ENCODE assay signal across 9 cellular contexts in the genomic region with DNA sequence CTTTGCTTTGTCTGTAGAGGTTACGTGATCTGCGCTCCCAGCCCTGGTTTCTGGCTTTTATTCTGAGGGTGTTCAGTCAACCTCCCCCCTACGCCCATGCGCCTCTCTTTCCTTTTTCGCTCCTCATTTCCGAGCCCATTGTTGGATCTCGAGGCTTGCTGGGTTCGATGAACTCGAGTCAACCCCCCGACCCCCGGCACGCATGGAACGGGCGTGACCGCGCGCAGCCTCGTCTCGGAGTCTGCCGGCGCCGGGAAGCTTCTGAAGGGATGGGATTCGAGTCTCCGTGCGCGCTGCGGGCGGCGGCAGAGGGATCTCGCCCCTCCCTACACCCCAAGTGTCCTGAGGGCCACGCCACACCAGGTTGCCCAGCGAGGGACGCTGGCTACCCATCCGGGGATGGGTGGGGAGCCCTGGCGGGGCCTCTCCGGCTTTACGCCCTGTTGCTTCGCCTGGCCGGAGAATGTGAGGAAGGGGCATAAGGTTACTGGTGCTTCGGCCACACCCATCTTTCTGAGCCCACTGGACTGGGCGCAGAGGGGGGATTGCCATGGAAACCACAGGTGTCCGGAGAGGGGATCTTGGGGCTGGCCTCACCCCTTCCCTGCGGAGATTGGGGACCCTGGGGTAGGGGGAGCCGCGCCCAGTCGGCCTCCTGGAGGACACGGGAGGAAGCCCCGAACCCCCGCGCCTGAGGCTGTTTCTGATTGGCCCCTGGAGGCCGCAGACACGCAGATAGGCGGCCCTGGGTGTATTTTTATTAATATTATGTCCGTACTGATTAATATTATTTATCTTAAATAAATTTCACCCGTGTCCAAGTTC. TPM values are rescaled to one million over a fixed set of nuclear protein-coding genes. Genes with fewer than 3 reads are reported as not detected.
A peak's percentile ranks its signal among the peaks of the same experiment; 100 is the strongest.
DNase-seq lines count a peak whose midpoint lies in the region; ATAC-seq, FAIRE-seq and TF ChIP-seq lines count a peak whose summit lies in the region.
"Had no signal": no experiment of that assay in that cellular context is flagged by ENCODE, and none has a peak within 500 bp of the region (broad histone marks: within the 10 kb centered on the region; RNA-seq: fewer than 3 reads in every experiment).

No MANE protein-coding gene starts in this region.

- peaks cover 16% of the 10 kb centered on the region for H3K27me3 Mint-ChIP-seq in Caco-2 (ENCODE audit: insufficient read depth, unreplicated experiment)

- TF ChIP-seq CTCF in Caco-2 (IDR thresholded peaks at IDR 0.05; ENCODE audit: insufficient read depth in 1 of 2, low read depth in 1 of 2, low read length in 1 of 2, severe bottlenecking in 1 of 2, unreplicated experiment in 1 of 2) (no peak), LNCaP clone FGC (IDR thresholded peaks at IDR 0.05; ENCODE audit: control insufficient read depth, extremely low read depth, insufficient read depth) (no peak), pancreas (IDR thresholded peaks at IDR 0.05) (no peak)

- CTCF ChIA-PET in Caco-2 (lab: Charles Lee), result no interaction called here

- H3K4me1 ChIP-seq in Caco-2 (peaks cover 7% of the 10 kb centered on the region; the same call in 1 of the 2 replicates), pancreas (no peaks in the 10 kb centered on the region), small intestine (ENCODE audit: control insufficient read depth in 2 of 2, insufficient read depth in 1 of 2, low read depth in 1 of 2, low read length in 1 of 2) (peaks cover 0 to 2% of the 10 kb centered on the region in 2 donors)
- H3K4me1 ChIP-seq in effector memory CD4-positive, alpha-beta T cell (ENCODE audit: control insufficient read depth, insufficient read depth, low read length, poor library complexity, severe bottlenecking), result peaks cover 26% of the 10 kb centered on the region

- H3K27ac ChIP-seq in effector memory CD4-positive, alpha-beta T cell (ENCODE audit: insufficient read depth, low read length, poor library complexity, severe bottlenecking), result no peak overlapping the region
- H3K27ac ChIP-seq in pancreas (no peak overlapping the region), small intestine (ENCODE audit: low read depth in 1 of 2, low read length in 1 of 2) (no peak overlapping the region)

- intact Hi-C loops in Caco-2 (cut with micrococcal nuclease; ENCODE audit: unreplicated experiment), result loop anchor here (10.0 kb wide), 2 partner anchors 49 to 251 kb away; no protein-coding TSS in a partner anchor
- intact Hi-C loops in pancreas (cut with DNase I), result no loop called here

- WGBS in pancreas, 2 donors, result 5% methylated on average over 54 to 55 of the region's 55 CpGs
- 8 to 9% (median 9%) methylated on average over 55 of the region's 55 CpGs for WGBS in small intestine, 3 donors

- no peak overlapping the region for H3K27ac Mint-ChIP-seq in Caco-2 (ENCODE audit: unreplicated experiment)

- ATAC-seq in pancreas, result no peak

- FAIRE-seq in pancreas (lab: Jason Lieb, UNC) (no peak), small intestine (lab: Jason Lieb, UNC) (no peak)

- H3K9me3 ChIP-seq in Caco-2, result no peaks in the 10 kb centered on the region
- H3K9me3 ChIP-seq in effector memory CD4-positive, alpha-beta T cell (ENCODE audit: control insufficient read depth, low read length), result no peaks in the 10 kb centered on the region
- no peaks in the 10 kb centered on the region for H3K9me3 ChIP-seq in pancreas
- no peaks in the 10 kb centered on the region for H3K9me3 ChIP-seq in small intestine (ENCODE audit: control insufficient read depth, low read depth)

- no TSS peak for BruUV-seq in Caco-2 (replicated peaks; lab: Mats Ljungman, UMichigan)

- H3K4me1 Mint-ChIP-seq in Caco-2 (ENCODE audit: low read depth, unreplicated experiment), result no peaks in the 10 kb centered on the region

- peak overlapping the region; percentile 83 for H3K4me3 Mint-ChIP-seq in Caco-2 (ENCODE audit: unreplicated experiment)

- H3K27me3 ChIP-seq in Caco-2 (replicated peaks; ENCODE audit: control insufficient read depth, insufficient read depth, low read length) (peaks cover 1% of the 10 kb centered on the region; the same call in 1 of the 2 replicates), pancreas (peaks cover 0 to 21% (median 8%) of the 10 kb centered on the region in 4 donors), small intestine (ENCODE audit: control insufficient read depth in 2 of 2, insufficient read depth in 2 of 2, low read length in 2 of 2) (peaks cover 19 to 20% of the 10 kb centered on the region in 2 donors)
- H3K27me3 ChIP-seq in effector memory CD4-positive, alpha-beta T cell (replicated peaks; ENCODE audit: control insufficient read depth, insufficient read depth, low read length, poor library complexity, severe bottlenecking), result peaks cover 25% of the 10 kb centered on the region

- H3K36me3 ChIP-seq in Caco-2 (ENCODE audit: control insufficient read depth, insufficient read depth, low read length) (no peaks in the 10 kb centered on the region), pancreas (no peaks in the 10 kb centered on the region), small intestine (ENCODE audit: control insufficient read depth in 2 of 2, insufficient read depth in 2 of 2, low read length in 2 of 2) (no peaks in the 10 kb centered on the region)
- no peaks in the 10 kb centered on the region for H3K36me3 ChIP-seq in effector memory CD4-positive, alpha-beta T cell (ENCODE audit: control insufficient read depth, insufficient read depth, low read length)

- H3K4me3 ChIP-seq in Caco-2 (ENCODE audit: low read depth, low read length) (peak overlapping the region; percentile 86), LNCaP clone FGC (ENCODE audit: low read depth, low read length) (peak overlapping the region; percentile 83), pancreas (peak overlapping the region in 3 of 4 donors; percentile 7 to 81 (median 67)), small intestine (ENCODE audit: low read depth in 1 of 2, low read length in 2 of 2) (no peak overlapping the region)
- peak overlapping the region; percentile 95 for H3K4me3 ChIP-seq in effector memory CD4-positive, alpha-beta T cell (ENCODE audit: insufficient read depth, low read depth, low read length, poor library complexity, severe bottlenecking)

- no peaks in the 10 kb centered on the region for H3K36me3 Mint-ChIP-seq in Caco-2 (ENCODE audit: insufficient read depth, unreplicated experiment)

- DNase-seq in Caco-2 (no peak), LNCaP clone FGC (ENCODE audit: low read depth) (no peak), pancreas (peak in 1 of 6 donors; percentile 70), small intestine (no peak), MV-4-11 (lab: John Stamatoyannopoulos, UW) (no peak), HUDEP-2 (lab: John Stamatoyannopoulos, UW; ENCODE audit: unreplicated experiment in 76 of 76) (no peak), COLO829 (ENCODE audit: low spot score) (no peak)
- no peak for DNase-seq in effector memory CD4-positive, alpha-beta T cell
- DNase-seq: foreskin melanocyte had no signal

- no peaks in the 10 kb centered on the region for H3K9me3 Mint-ChIP-seq in Caco-2 (ENCODE audit: unreplicated experiment)

- POLR2A ChIA-PET in Caco-2 (lab: Charles Lee), result no interaction called here

RNA-seq across cellular contexts. Expression of gene MAPT, which starts 1.8 kb away (rescaled TPM):
- total RNA-seq in Caco-2 (2022) (0.60 and 0.95 TPM in 2 replicates), pancreas (1 to 10 TPM; 1.1 to 2.8 (median 1.7) TPM)
- polyA plus RNA-seq in pancreas (1 to 10 TPM; 1.1 to 3.2 TPM), small intestine (1 to 10 TPM in 1 of 3 donors, under 1 TPM in 1, not detected in 1; 0.54 to 6.0 TPM)

RNA-seq across cellular contexts. Expression of gene SPPL2C, which starts 51.5 kb away (rescaled TPM):
- total RNA-seq in Caco-2 (2022), result not detected in 2 replicates
- not detected for total RNA-seq in pancreas
- polyA plus RNA-seq in pancreas, result not detected
- polyA plus RNA-seq in small intestine, result not detected

Comparison
In these comparisons a context has a peak if more than half of its experiments do, and no peak if none do; other contexts are left out.
1. H3K4me3 ChIP-seq: peak in Caco-2 (single experiment), LNCaP clone FGC (single experiment), effector memory CD4-positive, alpha-beta T cell (single experiment) and pancreas (3 of 4); none in small intestine (0 of 2).